9 cellular contexts compared by ENCODE assay signal in genomic region chr14:105538481-105539049, GRCh38.
"Had no signal": no experiment of that assay in that cellular context is flagged by ENCODE, and none has a peak within 500 bp of the region (broad histone marks: within the 10 kb centered on the region; RNA-seq: fewer than 3 reads in every experiment).

No MANE protein-coding gene starts in this region.

- H3K4me2 ChIP-seq: smooth muscle cell had no signal

- H3K27ac ChIP-seq: adrenal gland, ascending aorta, brain microvascular endothelial cell, dorsolateral prefrontal cortex, gastroesophageal sphincter, testis had no signal

- H3K9me3 ChIP-seq: adrenal gland, ascending aorta, testis had no signal

- H3K27me3 ChIP-seq: ascending aorta, brain microvascular endothelial cell, testis had no signal

- FAIRE-seq: colon, islet of Langerhans had no signal

- H3K36me3 ChIP-seq: adrenal gland, ascending aorta, brain microvascular endothelial cell, gastroesophageal sphincter had no signal

- H3K4me1 ChIP-seq: adrenal gland, ascending aorta, testis had no signal

- H3K4me3 ChIP-seq: adrenal gland, ascending aorta, gastroesophageal sphincter, smooth muscle cell, testis had no signal
